In genomic region chr3:59751606-59752005, GRCh38 we compare ENCODE assay signal across 23 cellular contexts.
"Had no signal": no experiment of that assay in that cellular context is flagged by ENCODE, and none has a peak within 500 bp of the region (broad histone marks: within the 10 kb centered on the region; RNA-seq: fewer than 3 reads in every experiment).

No MANE protein-coding gene starts in this region.

- H3K9ac ChIP-seq: parathyroid adenoma had no signal

- H3K9me3 Mint-ChIP-seq: natural killer cell; stimulated activated memory B cell treated with anti-CD40 and anti-IgM and Interleukin-4, amounts not matched to agents 10 μg/mL and 1 μg/mL and 100 μg/mL, for 72 hours had no signal

- H3K36me3 Mint-ChIP-seq: natural killer cell; stimulated activated memory B cell treated with anti-CD40 and anti-IgM and Interleukin-4, amounts not matched to agents 10 μg/mL and 1 μg/mL and 100 μg/mL, for 72 hours had no signal

- DNase-seq: dermis blood vessel endothelial cell; effector memory CD4-positive, alpha-beta T cell; foreskin keratinocyte; heart left ventricle; left cardiac atrium; left lung; mesenchymal stem cell; natural killer cell; right lobe of liver; stimulated activated CD4-positive, alpha-beta T cell treated with anti-CD3 and anti-CD28 coated beads, Interleukin-2, amount 100 ng/mL, for 24 hours; stimulated activated CD4-positive, alpha-beta T cell treated with anti-CD3 and anti-CD28 coated beads, Interleukin-4, amount 100 ng/mL, for 4 hours; stimulated activated naive CD8-positive, alpha-beta T cell treated with anti-CD3 and anti-CD28 coated beads, Interleukin-15, Interleukin-2, amounts not matched to agents 100 U/mL and 50 U/mL, for 24 hours; substantia nigra; testis; tibial artery; upper lobe of left lung had no signal

- H3K27me3 ChIP-seq: esophagus muscularis mucosa, gastroesophageal sphincter, heart left ventricle, hepatocyte, left lung, right lobe of liver, testis, tibial artery, upper lobe of left lung had no signal

- H2AFZ ChIP-seq: hepatocyte, parathyroid adenoma had no signal

- H3K79me2 ChIP-seq: hepatocyte, parathyroid adenoma had no signal

- H3K4me3 ChIP-seq: coronary artery, esophagus muscularis mucosa, gastroesophageal sphincter, heart left ventricle, hepatocyte, left lung, right lobe of liver, testis, tibial artery, upper lobe of left lung had no signal

- H3K27ac Mint-ChIP-seq: natural killer cell; progenitor cell of endocrine pancreas; stimulated activated memory B cell treated with anti-CD40 and anti-IgM and Interleukin-4, amounts not matched to agents 10 μg/mL and 1 μg/mL and 100 μg/mL, for 72 hours had no signal

- H3K4me1 Mint-ChIP-seq: stimulated activated memory B cell treated with anti-CD40 and anti-IgM and Interleukin-4, amounts not matched to agents 10 μg/mL and 1 μg/mL and 100 μg/mL, for 72 hours had no signal

- ATAC-seq: foreskin keratinocyte; gastroesophageal sphincter; heart left ventricle; left cardiac atrium; left lung; natural killer cell; right lobe of liver; stimulated activated memory B cell treated with anti-CD40 and anti-IgM and Interleukin-4, amounts not matched to agents 10 μg/mL and 1 μg/mL and 100 μg/mL, for 72 hours; stimulated activated naive CD8-positive, alpha-beta T cell treated with anti-CD3 and anti-CD28 coated beads, Interleukin-15, Interleukin-2, amounts not matched to agents 100 U/mL and 50 U/mL, for 24 hours had no signal

- H3K4me3 Mint-ChIP-seq: natural killer cell; stimulated activated memory B cell treated with anti-CD40 and anti-IgM and Interleukin-4, amounts not matched to agents 10 μg/mL and 1 μg/mL and 100 μg/mL, for 72 hours had no signal

- H3K4me1 ChIP-seq: esophagus muscularis mucosa, foreskin keratinocyte, gastroesophageal sphincter, heart left ventricle, parathyroid adenoma, right lobe of liver, testis, tibial artery, upper lobe of left lung had no signal

- H3K36me3 ChIP-seq: esophagus muscularis mucosa, gastroesophageal sphincter, heart left ventricle, left lung, right lobe of liver, tibial artery, upper lobe of left lung had no signal

- H3K27ac ChIP-seq: coronary artery, esophagus muscularis mucosa, foreskin keratinocyte, gastroesophageal sphincter, heart left ventricle, hepatocyte, left lung, parathyroid adenoma, right lobe of liver, testis, tibial artery, upper lobe of left lung had no signal

- H3K4me2 ChIP-seq: hepatocyte had no signal

- H3K27me3 Mint-ChIP-seq: progenitor cell of endocrine pancreas; stimulated activated memory B cell treated with anti-CD40 and anti-IgM and Interleukin-4, amounts not matched to agents 10 μg/mL and 1 μg/mL and 100 μg/mL, for 72 hours had no signal

- H3K9me3 ChIP-seq: esophagus muscularis mucosa, gastroesophageal sphincter, heart left ventricle, left lung, right lobe of liver, testis, tibial artery, upper lobe of left lung had no signal
